Comparison of ENCODE assay signal across 1 cellular context in the genomic region with DNA sequence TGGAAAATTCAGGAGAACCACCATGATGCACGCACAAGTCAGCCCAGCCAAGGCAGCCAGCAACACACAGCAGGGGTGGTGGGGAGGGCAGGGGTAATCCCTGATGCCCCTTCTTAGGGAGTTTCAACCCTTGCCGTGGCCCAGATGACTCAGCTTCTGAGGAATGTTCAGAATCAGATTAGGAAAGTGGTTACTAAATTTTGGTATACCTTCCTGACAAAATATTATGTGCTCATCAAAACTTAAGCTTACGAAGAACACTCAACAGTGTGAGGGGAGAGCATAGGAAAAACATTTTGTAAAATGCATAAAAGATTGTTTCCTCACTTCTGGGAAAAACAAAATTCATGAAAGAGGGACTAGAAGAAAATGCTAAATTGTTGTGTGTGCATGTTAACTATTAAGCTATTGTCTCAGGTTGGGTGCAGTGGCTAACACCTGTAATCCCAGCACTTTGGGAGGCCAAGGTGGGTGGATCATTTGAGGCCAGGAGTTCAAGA.
TF ChIP-seq lines count a peak whose summit lies in the region.

No MANE protein-coding gene starts in this region.

TF ChIP-seq in IMR-90, 13 proteins besides CTCF, POLR2A, EP300 and RAD21:
- TF ChIP-seq RFX5 (IDR thresholded peaks at IDR 0.05; ENCODE audit: low read depth, low read length) (no peak), BHLHE40 (IDR thresholded peaks at IDR 0.05; ENCODE audit: low read depth, low read length) (no peak), MXI1 (IDR thresholded peaks at IDR 0.05; ENCODE audit: borderline replicate concordance, low read depth, low read length) (no peak), CEBPB (IDR thresholded peaks at IDR 0.05; ENCODE audit: low read depth, low read length) (no peak), USF2 (IDR thresholded peaks at IDR 0.05; ENCODE audit: low read depth, low read length) (no peak), MAFK (IDR thresholded peaks at IDR 0.05; ENCODE audit: low read depth, low read length) (no peak), CHD1 (IDR thresholded peaks at IDR 0.05; ENCODE audit: low read depth, low read length) (no peak), FOS (IDR thresholded peaks at IDR 0.05; ENCODE audit: low read depth, low read length) (no peak), NFE2L2 (IDR thresholded peaks at IDR 0.05; ENCODE audit: low read depth, low read length) (no peak), SMC3 (IDR thresholded peaks at IDR 0.05; ENCODE audit: low read depth, low read length) (no peak), RCOR1 (IDR thresholded peaks at IDR 0.05; ENCODE audit: insufficient replicate concordance, low read length) (no peak), MAZ (IDR thresholded peaks at IDR 0.05; ENCODE audit: borderline replicate concordance, low read depth, low read length) (no peak)
- TF ChIP-seq, protein P1, sequence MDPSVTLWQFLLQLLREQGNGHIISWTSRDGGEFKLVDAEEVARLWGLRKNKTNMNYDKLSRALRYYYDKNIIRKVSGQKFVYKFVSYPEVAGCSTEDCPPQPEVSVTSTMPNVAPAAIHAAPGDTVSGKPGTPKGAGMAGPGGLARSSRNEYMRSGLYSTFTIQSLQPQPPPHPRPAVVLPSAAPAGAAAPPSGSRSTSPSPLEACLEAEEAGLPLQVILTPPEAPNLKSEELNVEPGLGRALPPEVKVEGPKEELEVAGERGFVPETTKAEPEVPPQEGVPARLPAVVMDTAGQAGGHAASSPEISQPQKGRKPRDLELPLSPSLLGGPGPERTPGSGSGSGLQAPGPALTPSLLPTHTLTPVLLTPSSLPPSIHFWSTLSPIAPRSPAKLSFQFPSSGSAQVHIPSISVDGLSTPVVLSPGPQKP (IDR thresholded peaks at IDR 0.05; ENCODE audit: borderline replicate concordance, low read depth, low read length): no peak
